ENCODE assay signal across 23 cellular contexts in the genomic region with DNA sequence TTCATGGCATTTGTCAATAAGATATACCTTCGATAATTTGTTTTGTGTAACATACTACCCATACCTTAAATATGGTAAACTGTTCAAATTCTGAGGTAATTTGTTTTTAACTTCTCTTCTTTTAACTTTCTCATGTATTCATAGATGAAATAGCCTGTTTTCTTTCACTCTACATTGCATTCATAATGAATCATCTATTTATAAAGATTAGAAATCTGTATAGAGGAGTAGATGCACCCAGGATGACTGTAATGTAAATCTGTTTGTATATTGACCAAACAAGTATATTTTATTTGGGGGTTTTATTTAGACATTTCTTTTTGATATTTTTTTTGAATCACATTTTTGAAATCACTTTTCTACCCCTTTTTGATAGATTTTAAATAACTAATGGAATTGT.
"Had no signal": no experiment of that assay in that cellular context is flagged by ENCODE, and none has a peak within 500 bp of the region (broad histone marks: within the 10 kb centered on the region; RNA-seq: fewer than 3 reads in every experiment).

No MANE protein-coding gene starts in this region.

- H3K9me3 ChIP-seq: gastroesophageal sphincter, heart right ventricle, lower lobe of right lung, ovary, psoas muscle, sigmoid colon, thoracic aorta, tibial nerve, upper lobe of right lung, vagina had no signal

- H3K27me3 Mint-ChIP-seq: naive thymus-derived CD8-positive, alpha-beta T cell had no signal

- H3K4me1 Mint-ChIP-seq: immature natural killer cell had no signal

- H3K4me3 ChIP-seq: gastroesophageal sphincter, heart right ventricle, lower lobe of right lung, ovary, psoas muscle, sigmoid colon, thoracic aorta, tibial nerve, upper lobe of right lung, vagina had no signal

- H3K4me3 Mint-ChIP-seq: immature natural killer cell; naive thymus-derived CD8-positive, alpha-beta T cell; stimulated activated effector memory CD8-positive, alpha-beta T cell treated with anti-CD3 and anti-CD28 coated beads, Interleukin-12 subunit alpha, Interleukin-12 subunit beta, amount 100 ng/mL, for 72 hours had no signal

- DNase-seq: cortex of kidney; foreskin fibroblast; heart right ventricle; hypothalamus; immature natural killer cell; left ventricle myocardium superior; lower lobe of right lung; naive thymus-derived CD8-positive, alpha-beta T cell; occipital lobe; ovary; posterior cingulate gyrus; psoas muscle; right cardiac atrium; sigmoid colon; stimulated activated CD4-positive, alpha-beta T cell treated with anti-CD3 and anti-CD28 coated beads, Interleukin-2, amount 100 ng/mL, for 24 hours; stimulated activated CD4-positive, alpha-beta T cell treated with anti-CD3 and anti-CD28 coated beads, Interleukin-4, amount 100 ng/mL, for 24 hours; stimulated activated naive CD4-positive, alpha-beta T cell treated with Interleukin-2 at 50 U/mL for 16 hours; upper lobe of right lung had no signal

- H3K9me3 Mint-ChIP-seq: immature natural killer cell; naive thymus-derived CD8-positive, alpha-beta T cell; stimulated activated effector memory CD8-positive, alpha-beta T cell treated with anti-CD3 and anti-CD28 coated beads, Interleukin-12 subunit alpha, Interleukin-12 subunit beta, amount 100 ng/mL, for 72 hours had no signal

- H3K27me3 ChIP-seq: gastroesophageal sphincter, heart right ventricle, ovary, sigmoid colon, tibial nerve, upper lobe of right lung, vagina had no signal

- H3K27ac ChIP-seq: gastroesophageal sphincter, lower lobe of right lung, ovary, psoas muscle, sigmoid colon, thoracic aorta, tibial nerve, upper lobe of right lung, vagina had no signal

- H3K36me3 ChIP-seq: lower lobe of right lung, ovary, thoracic aorta, tibial nerve, upper lobe of right lung, vagina had no signal

- H3K27ac Mint-ChIP-seq: immature natural killer cell; naive thymus-derived CD8-positive, alpha-beta T cell; stimulated activated effector memory CD8-positive, alpha-beta T cell treated with anti-CD3 and anti-CD28 coated beads, Interleukin-12 subunit alpha, Interleukin-12 subunit beta, amount 100 ng/mL, for 72 hours had no signal

- ATAC-seq: gastroesophageal sphincter; heart right ventricle; left ventricle myocardium superior; lower lobe of right lung; naive thymus-derived CD8-positive, alpha-beta T cell; psoas muscle; right cardiac atrium; stimulated activated effector memory CD8-positive, alpha-beta T cell treated with anti-CD3 and anti-CD28 coated beads, Interleukin-12 subunit alpha, Interleukin-12 subunit beta, amount 100 ng/mL, for 72 hours; upper lobe of right lung had no signal
